ENCODE assay signal across 9 cellular contexts in the genomic region with DNA sequence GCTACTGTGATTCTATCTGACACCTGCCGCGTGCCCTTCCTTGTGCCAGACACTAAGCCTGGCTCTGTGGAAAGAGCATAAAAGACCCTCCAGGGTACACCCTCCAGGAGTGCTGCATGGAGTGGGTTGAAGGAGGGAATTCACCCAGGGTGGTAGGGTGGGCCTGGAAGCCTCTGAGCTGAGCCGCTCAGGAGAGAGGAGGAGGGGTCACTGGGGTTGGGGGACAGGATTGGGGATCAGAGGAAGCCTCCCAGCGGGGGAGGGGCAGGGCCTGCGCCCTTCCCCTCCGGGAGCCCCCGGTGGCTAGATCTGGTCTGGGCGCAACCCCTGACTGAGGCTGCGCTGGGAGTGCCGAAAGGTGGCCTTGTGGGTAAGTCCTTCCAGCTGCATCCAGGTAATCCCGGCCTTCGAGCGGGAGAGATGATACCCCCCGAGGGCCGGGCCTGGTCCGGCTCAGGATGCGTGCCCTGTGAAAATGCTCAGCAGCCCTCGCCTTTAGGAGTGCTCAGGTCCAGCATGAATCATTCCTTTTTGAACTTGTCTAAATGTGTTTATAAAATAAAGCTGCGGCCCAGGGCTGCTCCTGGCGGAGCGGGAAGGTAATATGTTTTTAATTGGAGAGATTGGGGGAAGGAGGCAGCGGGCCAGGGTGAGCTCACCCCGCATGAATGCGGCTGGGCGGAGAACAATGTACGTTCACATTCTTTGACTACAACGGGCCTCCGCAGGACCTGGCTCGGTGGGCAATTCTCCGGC.
DNase-seq lines count a peak whose midpoint lies in the region; ATAC-seq and TF ChIP-seq lines count a peak whose summit lies in the region.
"Had no signal": no experiment of that assay in that cellular context is flagged by ENCODE, and none has a peak within 500 bp of the region (broad histone marks: within the 10 kb centered on the region; RNA-seq: fewer than 3 reads in every experiment).

No MANE protein-coding gene starts in this region.

- H3K27me3 ChIP-seq in AG04450 (ENCODE audit: control insufficient read depth, insufficient read depth, low read length) (no peaks in the 10 kb centered on the region), SJSA1 (replicated peaks) (no peaks in the 10 kb centered on the region)

- peaks cover 3% of the 10 kb centered on the region for H3K9me3 Mint-ChIP-seq in neural crest cell

- H3K27ac ChIP-seq in AG04450 (ENCODE audit: low read depth, low read length) (peak overlapping the region; percentile 54), SJSA1 (peak overlapping the region; percentile 83)

- TF ChIP-seq CTCF in AG04450 (IDR thresholded peaks at IDR 0.05; ENCODE audit: low read depth, low read length) (peak; percentile 47), fibroblast of pulmonary artery (IDR thresholded peaks at IDR 0.05; ENCODE audit: low read length, missing control alignments) (peak; percentile 21), neural crest cell (conservative IDR thresholded peaks at IDR 0.05) (no peak)

- POLR2A ChIA-PET in AG04450 (lab: Yijun Ruan, JAX), result interaction anchor here (0.6 to 0.9 kb wide), 2 partner anchors 72 to 771 kb away, joined by 3 to 4 read pairs; no protein-coding TSS in a partner anchor

- peaks cover 28% of the 10 kb centered on the region for H3K4me1 ChIP-seq in SJSA1 (replicated peaks)

- peaks cover 4% of the 10 kb centered on the region; the same call in 1 of the 2 replicates for H3K9me3 ChIP-seq in AG04450 (ENCODE audit: control insufficient read depth, insufficient read depth, low read length)
- H3K9me3 ChIP-seq in SJSA1 (replicated peaks), result no peaks in the 10 kb centered on the region

- no peaks in the 10 kb centered on the region for H3K36me3 ChIP-seq in SJSA1

- H3K4me1 Mint-ChIP-seq in neural crest cell, result peaks cover 7% of the 10 kb centered on the region

- no peak overlapping the region for H3K4me3 Mint-ChIP-seq in neural crest cell

- no peaks in the 10 kb centered on the region for H3K36me3 Mint-ChIP-seq in neural crest cell (ENCODE audit: low read depth)

- no peaks in the 10 kb centered on the region for H3K27me3 Mint-ChIP-seq in neural crest cell (ENCODE audit: low read depth)

- DNase-seq in AG04450 (ENCODE audit: low read depth, low spot score) (peak; percentile 70), SJSA1 (ENCODE audit: low read depth in 1 of 2, low spot score in 2 of 2) (peak; percentile 97), fibroblast of pulmonary artery (ENCODE audit: low read depth) (peak; percentile 77), neural crest cell (ENCODE audit: low read depth, low spot score) (no peak), NCI-H128 (lab: John Stamatoyannopoulos, UW; ENCODE audit: unreplicated experiment) (no peak), UCSD-AML1 (lab: John Stamatoyannopoulos, UW; ENCODE audit: unreplicated experiment) (no peak)
- DNase-seq: stimulated activated CD4-positive, alpha-beta T cell treated with anti-CD3 and anti-CD28 coated beads, Interleukin-2, amount 100 ng/mL, for 24 hours had no signal

- H3K4me3 ChIP-seq in AG04450 (ENCODE audit: low read depth, low read length), result no peak overlapping the region
- H3K4me3 ChIP-seq in SJSA1, result no peak overlapping the region
- H3K4me3 ChIP-seq in fibroblast of pulmonary artery (replicated peaks; ENCODE audit: low read depth, low read length), result no peak overlapping the region

- ATAC-seq in HG03565 (IDR thresholded peaks at IDR 0.05; ENCODE audit: unreplicated experiment) (no peak), GM21526 (IDR thresholded peaks at IDR 0.05; ENCODE audit: low FRiP score, unreplicated experiment) (no peak)

- CTCF ChIA-PET in AG04450 (lab: Charles Lee), result interaction anchor here (0.5 to 2.1 kb wide), 6 partner anchors 9 to 249 kb away, joined by 3 to 5 read pairs (median 3); no protein-coding TSS in a partner anchor

- H3K27ac Mint-ChIP-seq in neural crest cell (ENCODE audit: unreplicated experiment), result peak overlapping the region; percentile 65

Comparison
In these comparisons a context has a peak if more than half of its experiments do, and no peak if none do; other contexts are left out.
1. DNase-seq: peak in AG04450 (single experiment), SJSA1 (2 of 2) and fibroblast of pulmonary artery (single experiment); none in neural crest cell (single experiment), NCI-H128 (single experiment) and UCSD-AML1 (single experiment).